Comparison of ENCODE assay signal across 1 cellular context in genomic region chr1:207407655-207408256, GRCh38.
TF ChIP-seq lines count a peak whose summit lies in the region.

No MANE protein-coding gene starts in this region.

TF ChIP-seq in SK-N-SH, 30 proteins besides CTCF, POLR2A, EP300 and RAD21 (continued from another document):
- no peak for TF ChIP-seq PBX3 (IDR thresholded peaks at IDR 0.05)
